ENCODE assay signal across 1 cellular context in the genomic region with DNA sequence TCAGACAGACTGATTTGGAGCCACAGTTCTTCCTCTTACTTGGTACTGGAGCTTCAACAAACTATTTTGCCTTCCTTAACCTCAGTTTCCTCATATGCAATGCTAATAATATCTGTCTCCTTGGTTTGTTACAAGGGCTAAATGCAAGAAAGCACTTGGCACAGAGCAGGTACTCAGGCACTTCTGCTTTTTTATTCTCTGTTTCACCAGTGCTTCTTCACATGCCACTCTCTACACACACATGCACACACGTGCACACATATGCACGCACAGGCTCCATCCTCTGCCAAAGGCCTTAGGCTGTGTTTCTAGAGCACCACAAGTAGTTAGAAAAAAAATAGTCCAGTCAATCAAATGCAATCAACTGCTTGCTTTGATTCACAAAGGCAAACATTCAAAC.
TF ChIP-seq lines count a peak whose summit lies in the region.

No MANE protein-coding gene starts in this region.

TF ChIP-seq in H1, 55 proteins besides CTCF, POLR2A, EP300 and RAD21:
- TF ChIP-seq POLR2AphosphoS5 (IDR thresholded peaks at IDR 0.05; ENCODE audit: low read depth, low read length) (no peak), CHD1 (IDR thresholded peaks at IDR 0.05; ENCODE audit: low read depth, low read length) (no peak), MAFK (IDR thresholded peaks at IDR 0.05; ENCODE audit: low read depth, low read length) (no peak), KDM4A (IDR thresholded peaks at IDR 0.05; ENCODE audit: low read depth, low read length, severe bottlenecking) (no peak), SUZ12 (IDR thresholded peaks at IDR 0.05; ENCODE audit: low read length) (no peak), RFX5 (IDR thresholded peaks at IDR 0.05; ENCODE audit: borderline replicate concordance, low read depth, low read length) (no peak)
